Comparison of ENCODE assay signal across 17 cellular contexts in genomic region chr14:91912035-91912434, GRCh38. TPM values are rescaled to one million over a fixed set of nuclear protein-coding genes. Genes with fewer than 3 reads are reported as not detected.
DNase-seq lines count a peak whose midpoint lies in the region; ATAC-seq and TF ChIP-seq lines count a peak whose summit lies in the region.
"Had no signal": no experiment of that assay in that cellular context is flagged by ENCODE, and none has a peak within 500 bp of the region (broad histone marks: within the 10 kb centered on the region; RNA-seq: fewer than 3 reads in every experiment).

No MANE protein-coding gene starts in this region.

- H3K9me2 ChIP-seq in HCT116 (ENCODE audit: insufficient read depth), result no peaks in the 10 kb centered on the region

- DNase-seq in HCT116 (ENCODE audit: low read depth, low spot score) (no peak), activated B cell treated with CpG ODN at 0.5 μM for 24 hours (no peak), naive B cell (no peak), SKM-1 treated with dmso at 0.1 percent for 144 hours (lab: John Stamatoyannopoulos, UW; ENCODE audit: unreplicated experiment) (no peak), NCI-H146 treated with DMSO at 0.1 percent for 48 hours (lab: John Stamatoyannopoulos, UW; ENCODE audit: unreplicated experiment) (no peak)
- no peak for DNase-seq in activated CD8-positive, alpha-beta memory T cell treated with anti-CD3 and anti-CD28 coated beads for 24 hours
- DNase-seq in activated effector memory CD4-positive, alpha-beta T cell treated with anti-CD3 and anti-CD28 coated beads, Interleukin-2, amount 50 U/mL, for 16 hours, result no peak
- DNase-seq: NCI-H1417 treated with DMSO at 0.1 percent for 48 hours, PC-9, spleen had no signal

- POLR2A ChIA-PET in HCT116 (lab: Charles Lee), result interaction anchor here (0.8 to 1.0 kb wide), 2 partner anchors 85 to 262 kb away, joined by 3 to 4 read pairs; no protein-coding TSS in a partner anchor
- POLR2A ChIA-PET in activated B cell treated with CpG ODN at 0.5 μM for 24 hours (lab: Charles Lee), result interaction anchor here (0.9 kb wide), 1 partner anchor 41 kb away, joined by 10 read pairs; no protein-coding TSS in a partner anchor

- H4K20me1 ChIP-seq in BLaER1 (no peaks in the 10 kb centered on the region), HCT116 (ENCODE audit: insufficient read depth) (no peaks in the 10 kb centered on the region)

- no peaks in the 10 kb centered on the region for H3K9me3 ChIP-seq in BLaER1
- H3K9me3 ChIP-seq in HCT116 (ENCODE audit: control insufficient read depth in 1 of 2, insufficient read depth in 1 of 2, low read depth in 1 of 2, low read length in 2 of 2), result no peaks in the 10 kb centered on the region
- H3K9me3 ChIP-seq: gastroesophageal sphincter, MG63, spleen, vagina had no signal

- peaks cover 12% of the 10 kb centered on the region; the same call in 1 of the 2 replicates for H3K4me1 ChIP-seq in BLaER1
- H3K4me1 ChIP-seq in HCT116 (ENCODE audit: control insufficient read depth in 1 of 2, insufficient read depth in 2 of 2, low read length in 2 of 2), result peaks cover 0 to 12% of the 10 kb centered on the region in 2 experiments; a peak in 3 of 4 replicates
- H3K4me1 ChIP-seq: gastroesophageal sphincter, vagina had no signal

- no peaks in the 10 kb centered on the region for H3K27me3 ChIP-seq in BLaER1
- H3K27me3 ChIP-seq in HCT116 (ENCODE audit: insufficient read depth, low read length), result no peaks in the 10 kb centered on the region
- H3K27me3 ChIP-seq: brain microvascular endothelial cell, gastroesophageal sphincter, MG63, spleen, vagina had no signal

- H3K4me2 ChIP-seq in BLaER1, result peak overlapping the region; percentile 41; the same call in 1 of the 2 replicates
- H3K4me2 ChIP-seq in HCT116 (ENCODE audit: low read length), result peak overlapping the region; percentile 15; the same call in 1 of the 2 replicates
- H3K4me2 ChIP-seq: PC-9 had no signal

- H3K79me2 ChIP-seq in HCT116 (ENCODE audit: insufficient read depth, low read length), result no peaks in the 10 kb centered on the region

- H3K4me3 ChIP-seq in BLaER1, result no peak overlapping the region
- H3K4me3 ChIP-seq in HCT116 (replicated peaks in 1 of 2; ENCODE audit: low read depth in 1 of 2, low read length in 2 of 2), result no peak overlapping the region
- H3K4me3 ChIP-seq: gastroesophageal sphincter, MG63, PC-9, spleen, vagina had no signal

- peaks cover 1% of the 10 kb centered on the region for H3K27me3 Mint-ChIP-seq in activated B cell treated with CpG ODN at 0.5 μM for 24 hours
- peaks cover 0 to 12% (median 4%) of the 10 kb centered on the region in 3 donors for H3K27me3 Mint-ChIP-seq in naive B cell

- H3K4me1 Mint-ChIP-seq in activated B cell treated with CpG ODN at 0.5 μM for 24 hours, result peaks cover 16% of the 10 kb centered on the region
- peaks cover 14 to 24% (median 17%) of the 10 kb centered on the region in 3 donors for H3K4me1 Mint-ChIP-seq in naive B cell

- H3K36me3 ChIP-seq in BLaER1 (no peaks in the 10 kb centered on the region), HCT116 (ENCODE audit: control insufficient read depth in 1 of 2, insufficient read depth in 2 of 2, low read length in 2 of 2) (no peaks in the 10 kb centered on the region)
- H3K36me3 ChIP-seq: brain microvascular endothelial cell, gastroesophageal sphincter, MG63, spleen, vagina had no signal

- intact Hi-C loops in HCT116 (cut with micrococcal nuclease), result loop anchor here (5.0 to 10.0 kb wide), 2 partner anchors 397 to 495 kb away; partner anchors contain the start of genes CCDC88C and PPP4R3A
- intact Hi-C loops in activated B cell treated with CpG ODN at 0.5 μM for 24 hours (cut with micrococcal nuclease), result no loop called here

- no peak for TF ChIP-seq RAD21 in HCT116 (IDR thresholded peaks at IDR 0.05; ENCODE audit: low read depth)

- no peak overlapping the region for H3K9ac ChIP-seq in BLaER1
- H3K9ac ChIP-seq in HCT116 (ENCODE audit: low read length), result no peak overlapping the region

- H3K4me3 Mint-ChIP-seq in activated B cell treated with CpG ODN at 0.5 μM for 24 hours (peak overlapping the region; percentile 61), naive B cell (peak overlapping the region in 5 of 8 donors; percentile 45 to 80 (median 75))
- H3K4me3 Mint-ChIP-seq: activated CD8-positive, alpha-beta T cell treated with anti-CD3 and anti-CD28 coated beads, Interleukin-2, amount 10 ng/mL, durations not matched to agents 7 days and 5 days; CD4-positive, CD25-positive, alpha-beta regulatory T cell had no signal

- RAD21 ChIA-PET in HCT116 (lab: Charles Lee; ENCODE audit: low non-redundant PET in 1 of 2, low total read pairs in 2 of 2, uncharacterized antibody in 2 of 2, unreplicated experiment in 2 of 2), result interaction anchor here in 1 of 2 experiments (0.9 to 1.1 kb wide), 2 partner anchors 53 to 262 kb away, joined by 4 to 7 read pairs; no protein-coding TSS in a partner anchor

- ATAC-seq in HCT116, result peak; percentile 62
- ATAC-seq in activated B cell treated with CpG ODN at 0.5 μM for 24 hours (ENCODE audit: low read depth), result no peak
- no peak for ATAC-seq in naive B cell (ENCODE audit: low read depth in 2 of 2)

- H3K27ac Mint-ChIP-seq in activated B cell treated with CpG ODN at 0.5 μM for 24 hours (peak overlapping the region; percentile 85), naive B cell (peak overlapping the region in 2 of 6 donors; percentile 31 to 59)
- H3K27ac Mint-ChIP-seq: activated CD8-positive, alpha-beta T cell treated with anti-CD3 and anti-CD28 coated beads, Interleukin-2, amount 10 ng/mL, durations not matched to agents 7 days and 5 days had no signal

- BruUV-seq in HCT116 (replicated peaks; lab: Mats Ljungman, UMichigan), result no TSS peak

- no peaks in the 10 kb centered on the region for H3K9me3 Mint-ChIP-seq in activated B cell treated with CpG ODN at 0.5 μM for 24 hours
- peaks cover 0 to 6% (median 3%) of the 10 kb centered on the region in 7 donors for H3K9me3 Mint-ChIP-seq in naive B cell

- H2AFZ ChIP-seq in HCT116 (ENCODE audit: low read depth, low read length, poor library complexity, severe bottlenecking), result peak overlapping the region; percentile 84
- H2AFZ ChIP-seq: PC-9 had no signal

- CTCF ChIA-PET in HCT116 (lab: Charles Lee) (interaction anchor here (0.9 to 2.6 kb wide), 7 partner anchors 20 to 589 kb away, joined by 3 to 17 read pairs (median 9); no protein-coding TSS in a partner anchor), activated B cell treated with CpG ODN at 0.5 μM for 24 hours (lab: Charles Lee) (interaction anchor here (0.9 to 2.1 kb wide), 3 partner anchors 85 to 263 kb away, joined by 3 to 6 read pairs (median 4); no protein-coding TSS in a partner anchor)

- H3K36me3 Mint-ChIP-seq in activated B cell treated with CpG ODN at 0.5 μM for 24 hours (ENCODE audit: low read depth) (no peaks in the 10 kb centered on the region), naive B cell (peaks cover 4 to 8% of the 10 kb centered on the region in 2 donors)

- no peak for TF ChIP-seq CTCF in HCT116 (IDR thresholded peaks at IDR 0.05 in 2 of 3, conservative IDR thresholded peaks at IDR 0.05 in 1 of 3; ENCODE audit: borderline replicate concordance in 1 of 3, insufficient read depth in 1 of 3, low read depth in 2 of 3, low read length in 2 of 3)
- TF ChIP-seq CTCF in activated B cell treated with CpG ODN at 0.5 μM for 24 hours (IDR thresholded peaks at IDR 0.05), result no peak

- no peak for TF ChIP-seq POLR2A in HCT116 (IDR thresholded peaks at IDR 0.05; ENCODE audit: borderline replicate concordance, extremely low read depth, insufficient read depth, insufficient read length)

- H3K27ac ChIP-seq in BLaER1, result no peak overlapping the region
- no peak overlapping the region for H3K27ac ChIP-seq in HCT116 (ENCODE audit: low read depth, low read length)
- H3K27ac ChIP-seq: brain microvascular endothelial cell, gastroesophageal sphincter, PC-9, vagina had no signal

TF ChIP-seq in HCT116, 20 proteins besides CTCF, POLR2A, EP300 and RAD21:
- TF ChIP-seq ZNF274 (IDR thresholded peaks at IDR 0.05; ENCODE audit: low read depth, low read length), result no peak
- TF ChIP-seq TCF7L2 (IDR thresholded peaks at IDR 0.05; ENCODE audit: borderline replicate concordance, extremely low read depth, insufficient read depth, insufficient read length), result peak; percentile 47

RNA-seq across cellular contexts. Expression of gene FBLN5, which starts 35.5 kb away (rescaled TPM):
- 3.3 TPM for total RNA-seq in HCT116 (2021; ENCODE audit: unreplicated experiment)
- 1.9 and 2.6 TPM in 2 replicates for polyA plus RNA-seq in HCT116 (2012)
- not detected in 2 replicates for total RNA-seq in activated B cell treated with CpG ODN at 0.5 μM for 24 hours
- 1 to 10 TPM in 2 of 6 donors, under 1 TPM in 3, not detected in 1; 0.39 to 2.0 (median 0.61) TPM for polyA plus RNA-seq in naive B cell (ENCODE audit: low read depth in 6 of 6)
- total RNA-seq: PC-9 had no signal

RNA-seq across cellular contexts. Expression of gene TC2N, which starts 44.7 kb away (rescaled TPM):
- 15.9 TPM for total RNA-seq in HCT116 (2021; ENCODE audit: unreplicated experiment)
- 3.3 and 4.7 TPM in 2 replicates for polyA plus RNA-seq in HCT116 (2012)
- 9.4 and 12.1 TPM in 2 replicates for total RNA-seq in activated B cell treated with CpG ODN at 0.5 μM for 24 hours
- polyA plus RNA-seq in naive B cell (ENCODE audit: low read depth in 6 of 6), result 10 to 100 TPM in 1 of 6 donors, 1 to 10 TPM in 4, under 1 TPM in 1; 0.60 to 16.6 (median 7.4) TPM
